ENCODE assay signal across 18 cellular contexts in genomic region chr20:63320616-63321147, GRCh38. TPM values are rescaled to one million over a fixed set of nuclear protein-coding genes. Genes with fewer than 3 reads are reported as not detected.
"Had no signal": no experiment of that assay in that cellular context is flagged by ENCODE, and none has a peak within 500 bp of the region (broad histone marks: within the 10 kb centered on the region; RNA-seq: fewer than 3 reads in every experiment).

No MANE protein-coding gene starts in this region.

- H3K4me3 ChIP-seq: breast epithelium, coronary artery, esophagus muscularis mucosa, gastrocnemius medialis, SJSA1, testis had no signal

- DNase-seq: activated CD4-positive, alpha-beta T cell treated with anti-CD3 and anti-CD28 coated beads, Interleukin-2, amount 50 U/mL, for 4 hours; activated CD8-positive, alpha-beta memory T cell treated with anti-CD3 and anti-CD28 coated beads for 24 hours; activated gamma-delta T cell; activated naive CD8-positive, alpha-beta T cell treated with anti-CD3 and anti-CD28 coated beads for 36 hours; activated T-cell treated with anti-CD3 and anti-CD28 coated beads, Interleukin-2, amount 50 U/mL, for 48 hours; gastrocnemius medialis; islet precursor cell; mammary epithelial cell; stimulated activated CD4-positive, alpha-beta T cell treated with anti-CD3 and anti-CD28 coated beads, Interleukin-2, amount 100 ng/mL, for 48 hours; stimulated activated naive CD4-positive, alpha-beta T cell; testis; WERI-Rb-1 had no signal

- ATAC-seq: gastrocnemius medialis; naive thymus-derived CD8-positive, alpha-beta T cell had no signal

- H3K27me3 ChIP-seq: testis had no signal

- H3K4me1 ChIP-seq: breast epithelium, gastrocnemius medialis, SJSA1 had no signal

- H3K36me3 ChIP-seq: breast epithelium, esophagus muscularis mucosa, gastrocnemius medialis, SJSA1, WERI-Rb-1 had no signal

- H3K27ac ChIP-seq: breast epithelium, coronary artery, esophagus muscularis mucosa, gastrocnemius medialis, parathyroid adenoma, SJSA1, testis, WERI-Rb-1 had no signal

- H3K9me3 ChIP-seq: breast epithelium, esophagus muscularis mucosa, gastrocnemius medialis, SJSA1, testis had no signal

RNA-seq across cellular contexts. Expression of gene COL20A1, which starts 27.7 kb away (rescaled TPM):
- total RNA-seq: breast epithelium, mammary epithelial cell, SJSA1 had no signal
- polyA plus RNA-seq: mammary epithelial cell; naive thymus-derived CD8-positive, alpha-beta T cell had no signal

RNA-seq across cellular contexts. Expression of gene CHRNA4, which starts 40.5 kb away (rescaled TPM):
- total RNA-seq: activated naive CD8-positive, alpha-beta T cell treated with anti-CD3 and anti-CD28 coated beads for 36 hours; breast epithelium; esophagus muscularis mucosa; gastrocnemius medialis; mammary epithelial cell; naive thymus-derived CD8-positive, alpha-beta T cell; SJSA1 had no signal
- polyA plus RNA-seq: mammary epithelial cell; naive thymus-derived CD8-positive, alpha-beta T cell had no signal
